12 cellular contexts compared by ENCODE assay signal in genomic region chrY:12421069-12421787, GRCh38.
DNase-seq lines count a peak whose midpoint lies in the region; ATAC-seq and TF ChIP-seq lines count a peak whose summit lies in the region.
"Had no signal": no experiment of that assay in that cellular context is flagged by ENCODE, and none has a peak within 500 bp of the region (broad histone marks: within the 10 kb centered on the region; RNA-seq: fewer than 3 reads in every experiment).

No MANE protein-coding gene starts in this region.

- TF ChIP-seq POLR2A in heart left ventricle (IDR thresholded peaks at IDR 0.05): no peak
- no peak for TF ChIP-seq POLR2A in prostate gland (IDR thresholded peaks at IDR 0.05)

- no peak overlapping the region for H3K27ac Mint-ChIP-seq in T-helper 17 cell
- H3K27ac Mint-ChIP-seq: activated CD4-positive, alpha-beta memory T cell treated with anti-CD3 and anti-CD28 coated beads, Interleukin-2, amount 10 ng/mL, durations not matched to agents 7 days and 5 days; CD4-positive, CD25-positive, alpha-beta regulatory T cell had no signal

- intact Hi-C loops in heart left ventricle (cut with DNase I): no loop called here
- intact Hi-C loops in prostate gland (cut with DNase I): no loop called here

- H3K27ac ChIP-seq in heart left ventricle (no peak overlapping the region), prostate gland (no peak overlapping the region)

- H3K36me3 ChIP-seq in heart left ventricle (no peaks in the 10 kb centered on the region), prostate gland (no peaks in the 10 kb centered on the region)

- no peak for ATAC-seq in T-helper 17 cell
- peak in 1 of 4 donors; percentile 86 for ATAC-seq in heart left ventricle
- ATAC-seq in HG02981 (IDR thresholded peaks at IDR 0.05; ENCODE audit: unreplicated experiment): no peak
- ATAC-seq in GM19395 (IDR thresholded peaks at IDR 0.05; ENCODE audit: unreplicated experiment): no peak
- ATAC-seq in HG03442 (IDR thresholded peaks at IDR 0.05; ENCODE audit: unreplicated experiment): no peak

- H3K4me3 Mint-ChIP-seq in T-helper 17 cell: peak overlapping the region; percentile 39
- H3K4me3 Mint-ChIP-seq: activated CD4-positive, alpha-beta memory T cell treated with anti-CD3 and anti-CD28 coated beads, Interleukin-2, amount 10 ng/mL, durations not matched to agents 7 days and 5 days; CD4-positive, CD25-positive, alpha-beta regulatory T cell had no signal

- TF ChIP-seq CTCF in heart left ventricle (IDR thresholded peaks at IDR 0.05) (peak in 3 of 12 donors; percentile 21 to 37 (median 35)), prostate gland (IDR thresholded peaks at IDR 0.05) (peak in 2 of 4 experiments; percentile 33 to 52)

- no peaks in the 10 kb centered on the region for H3K27me3 ChIP-seq in heart left ventricle
- H3K27me3 ChIP-seq in prostate gland (replicated peaks; ENCODE audit: insufficient read depth): no peaks in the 10 kb centered on the region

- DNase-seq in EH (ENCODE audit: low read depth) (peak; percentile 53), T-helper 17 cell (no peak), heart left ventricle (peak in 3 of 5 donors; percentile 29 to 67 (median 37)), prostate gland (ENCODE audit: low spot score) (peak; percentile 25), NCI-H187 treated with DMSO at 0.1 percent for 48 hours (lab: John Stamatoyannopoulos, UW) (no peak)
- DNase-seq: activated CD4-positive, alpha-beta memory T cell treated with anti-CD3 and anti-CD28 coated beads, Interleukin-2, amount 10 ng/mL, durations not matched to agents 7 days and 5 days; CD4-positive, CD25-positive, alpha-beta regulatory T cell; effector CD4-positive, alpha-beta T cell; NCI-H1436 had no signal

- H3K36me3 Mint-ChIP-seq in T-helper 17 cell (ENCODE audit: low read depth): no peaks in the 10 kb centered on the region
- H3K36me3 Mint-ChIP-seq: CD4-positive, CD25-positive, alpha-beta regulatory T cell had no signal

- H3K4me1 ChIP-seq in heart left ventricle: no peaks in the 10 kb centered on the region
- no peaks in the 10 kb centered on the region for H3K4me1 ChIP-seq in prostate gland (replicated peaks)

- H3K9me3 ChIP-seq in T-helper 17 cell (ENCODE audit: control insufficient read depth, low read length, poor library complexity, severe bottlenecking): no peaks in the 10 kb centered on the region
- H3K9me3 ChIP-seq in heart left ventricle: no peaks in the 10 kb centered on the region
- H3K9me3 ChIP-seq in prostate gland: no peaks in the 10 kb centered on the region

- no peaks in the 10 kb centered on the region for H3K4me1 Mint-ChIP-seq in T-helper 17 cell
- H3K4me1 Mint-ChIP-seq: activated CD4-positive, alpha-beta memory T cell treated with anti-CD3 and anti-CD28 coated beads, Interleukin-2, amount 10 ng/mL, durations not matched to agents 7 days and 5 days; CD4-positive, CD25-positive, alpha-beta regulatory T cell had no signal

- H3K4me3 ChIP-seq in heart left ventricle: peak overlapping the region in 7 of 12 donors; percentile 29 to 56 (median 50)
- H3K4me3 ChIP-seq in prostate gland: peak overlapping the region; percentile 41 to 42

- 2% methylated on average over 60 of the region's 60 CpGs; no CpG with 5 or more reads in 2 of the 4 donors for WGBS in heart left ventricle, 4 donors
- 4% methylated on average over 22 of the region's 60 CpGs for WGBS in prostate gland

- H3K27me3 Mint-ChIP-seq in T-helper 17 cell: no peaks in the 10 kb centered on the region
- H3K27me3 Mint-ChIP-seq: activated CD4-positive, alpha-beta memory T cell treated with anti-CD3 and anti-CD28 coated beads, Interleukin-2, amount 10 ng/mL, durations not matched to agents 7 days and 5 days; CD4-positive, CD25-positive, alpha-beta regulatory T cell had no signal

Comparison
In these comparisons a context has a peak if more than half of its experiments do, and no peak if none do; other contexts are left out.
1. DNase-seq: peak in EH (single experiment), heart left ventricle (3 of 5) and prostate gland (single experiment); none in T-helper 17 cell (0 of 3) and NCI-H187 treated with DMSO at 0.1 percent for 48 hours (single experiment).